Comparison of ENCODE assay signal across 13 cellular contexts in genomic region chr1:154611150-154611865, GRCh38. TPM values are rescaled to one million over a fixed set of nuclear protein-coding genes. Genes with fewer than 3 reads are reported as not detected.
DNase-seq lines count a peak whose midpoint lies in the region; TF ChIP-seq lines count a peak whose summit lies in the region.
"Had no signal": no experiment of that assay in that cellular context is flagged by ENCODE, and none has a peak within 500 bp of the region (broad histone marks: within the 10 kb centered on the region; RNA-seq: fewer than 3 reads in every experiment).

No MANE protein-coding gene starts in this region.

- no peak for TF ChIP-seq CTCF in neural crest cell (conservative IDR thresholded peaks at IDR 0.05)

- no peaks in the 10 kb centered on the region for H3K36me3 ChIP-seq in ES-I3 (ENCODE audit: insufficient read depth, low read length)
- H3K36me3 ChIP-seq: ascending aorta, tibial artery had no signal

- DNase-seq in NCI-H2227 treated with DMSO at 0.1 percent for 48 hours (lab: John Stamatoyannopoulos, UW) (peak; percentile 74), neural crest cell (ENCODE audit: low read depth, low spot score) (no peak)
- DNase-seq in NK-92 treated with Interleukin-12 subunit alpha and Interleukin-12 subunit beta, amount 100 ng/mL, for 24 hours (lab: John Stamatoyannopoulos, UW): no peak
- DNase-seq in stimulated activated CD4-positive, alpha-beta T cell treated with anti-CD3 and anti-CD28 coated beads, Interleukin-4, amount 100 ng/mL, for 1 hour: no peak
- DNase-seq in stimulated activated naive CD4-positive, alpha-beta T cell (lab: John Stamatoyannopoulos, UW): no peak
- DNase-seq: immature natural killer cell; NCI-H187; occipital lobe; stimulated activated CD4-positive, alpha-beta T cell treated with anti-CD3 and anti-CD28 coated beads, Interleukin-4, amount 100 ng/mL, for 4 hours; tibial artery had no signal

- peak overlapping the region; percentile 29; the same call in 1 of the 2 replicates for H3K9ac ChIP-seq in ES-I3 (ENCODE audit: low read depth, low read length)

- no peak overlapping the region for H3K4me3 Mint-ChIP-seq in dendritic cell treated with granulocyte-macrophage colony-stimulating factor and Interleukin-4, amounts not matched to agents 40 ng/mL and 50 ng/mL, for 4 days
- H3K4me3 Mint-ChIP-seq in neural crest cell: peak overlapping the region; percentile 82
- H3K4me3 Mint-ChIP-seq: immature natural killer cell had no signal

- H3K9me3 Mint-ChIP-seq in dendritic cell treated with granulocyte-macrophage colony-stimulating factor and Interleukin-4, amounts not matched to agents 40 ng/mL and 50 ng/mL, for 4 days: no peaks in the 10 kb centered on the region
- H3K9me3 Mint-ChIP-seq in neural crest cell: no peaks in the 10 kb centered on the region
- H3K9me3 Mint-ChIP-seq: immature natural killer cell had no signal

- H3K9me3 ChIP-seq in ES-I3 (ENCODE audit: control insufficient read depth, insufficient read depth, low read length): no peaks in the 10 kb centered on the region
- H3K9me3 ChIP-seq: ascending aorta, tibial artery had no signal

- H3K4me1 ChIP-seq in ES-I3 (ENCODE audit: insufficient read depth, low read length): peaks cover 33% of the 10 kb centered on the region

- peaks cover 17% of the 10 kb centered on the region for H3K36me3 Mint-ChIP-seq in dendritic cell treated with granulocyte-macrophage colony-stimulating factor and Interleukin-4, amounts not matched to agents 40 ng/mL and 50 ng/mL, for 4 days (ENCODE audit: low read depth)
- no peaks in the 10 kb centered on the region for H3K36me3 Mint-ChIP-seq in neural crest cell (ENCODE audit: low read depth)
- H3K36me3 Mint-ChIP-seq: immature natural killer cell had no signal

- no peaks in the 10 kb centered on the region for H3K27me3 Mint-ChIP-seq in dendritic cell treated with granulocyte-macrophage colony-stimulating factor and Interleukin-4, amounts not matched to agents 40 ng/mL and 50 ng/mL, for 4 days
- H3K27me3 Mint-ChIP-seq in neural crest cell (ENCODE audit: low read depth): no peaks in the 10 kb centered on the region

- H3K27ac Mint-ChIP-seq in dendritic cell treated with granulocyte-macrophage colony-stimulating factor and Interleukin-4, amounts not matched to agents 40 ng/mL and 50 ng/mL, for 4 days: peak overlapping the region; percentile 31
- peak overlapping the region; percentile 65 for H3K27ac Mint-ChIP-seq in neural crest cell (ENCODE audit: unreplicated experiment)

- intact Hi-C loops in dendritic cell treated with granulocyte-macrophage colony-stimulating factor and Interleukin-4, amounts not matched to agents 40 ng/mL and 50 ng/mL, for 4 days (cut with micrococcal nuclease): no loop called here

- H3K4me1 Mint-ChIP-seq in dendritic cell treated with granulocyte-macrophage colony-stimulating factor and Interleukin-4, amounts not matched to agents 40 ng/mL and 50 ng/mL, for 4 days (ENCODE audit: low read depth): peaks cover 58% of the 10 kb centered on the region
- peaks cover 66% of the 10 kb centered on the region for H3K4me1 Mint-ChIP-seq in neural crest cell

RNA-seq across cellular contexts. Expression of gene ADAR, which starts 3.3 kb away (rescaled TPM):
- total RNA-seq in neural crest cell: 148 and 165 TPM in 2 replicates

RNA-seq across cellular contexts. Expression of gene CHRNB2, which starts 43.7 kb away (rescaled TPM):
- total RNA-seq in neural crest cell: 8.7 and 10.6 TPM in 2 replicates
- total RNA-seq: ascending aorta had no signal

RNA-seq across cellular contexts. Expression of gene UBE2Q1, which starts 52.8 kb away (rescaled TPM):
- 89.9 and 94.3 TPM in 2 replicates for total RNA-seq in neural crest cell
